In the genomic region with DNA sequence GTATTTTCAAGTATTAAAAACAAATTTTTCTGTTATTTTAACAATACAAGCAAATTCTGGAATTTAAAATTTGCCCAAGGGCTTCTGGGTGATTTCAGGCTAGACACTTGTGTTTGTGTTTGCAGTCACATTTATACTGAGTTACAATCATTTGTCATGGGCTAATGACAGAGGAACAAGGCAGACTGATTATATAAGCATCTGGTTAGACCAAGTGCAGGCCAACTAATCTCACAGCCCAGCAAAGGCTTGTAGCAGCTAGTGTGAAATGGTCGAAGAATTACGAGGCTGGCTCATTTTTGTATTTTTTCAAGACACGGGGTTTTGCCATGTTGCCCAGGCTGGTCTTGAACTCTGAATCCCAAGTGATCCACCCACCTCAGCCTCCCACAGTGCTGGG, we compare ENCODE assay signal across 32 cellular contexts. TPM values are rescaled to one million over a fixed set of nuclear protein-coding genes. Genes with fewer than 3 reads are reported as not detected.
"Had no signal": no experiment of that assay in that cellular context is flagged by ENCODE, and none has a peak within 500 bp of the region (broad histone marks: within the 10 kb centered on the region; RNA-seq: fewer than 3 reads in every experiment).

No MANE protein-coding gene starts in this region.

- H3K27me3 ChIP-seq: brain microvascular endothelial cell, MG63, SJCRH30 had no signal

- H3K4me3 ChIP-seq: MG63, SJCRH30, SK-N-MC had no signal

- H3K9me3 Mint-ChIP-seq: activated naive CD4-positive, alpha-beta T cell treated with anti-CD3 and anti-CD28 coated beads, Interleukin-2, amount 10 ng/mL, durations not matched to agents 7 days and 5 days; activated naive CD8-positive, alpha-beta T cell treated with anti-CD3 and anti-CD28 coated beads, Interleukin-2, amount 50 U/mL, for 24 hours; activated T-cell treated with anti-CD3 and anti-CD28 coated beads, Interleukin-2, amount 50 U/mL, for 4 hours; activated T-helper 1 cell treated with anti-CD3 and anti-CD28 coated beads, Interleukin-12 subunit alpha, Interleukin-12 subunit beta, Interleukin-2, Interleukin-4 antibody, amounts not matched to agents 30 ng/mL and 10 ng/mL and 1 ng/mL, durations not matched to agents 14 hours and 24 hours and 36 hours had no signal

- H3K4me1 ChIP-seq: SJCRH30 had no signal

- H3K27ac Mint-ChIP-seq: activated naive CD4-positive, alpha-beta T cell treated with anti-CD3 and anti-CD28 coated beads, Interleukin-2, amount 10 ng/mL, durations not matched to agents 7 days and 5 days; activated naive CD8-positive, alpha-beta T cell; activated naive CD8-positive, alpha-beta T cell treated with anti-CD3 and anti-CD28 coated beads, Interleukin-2, amount 50 U/mL, for 24 hours; activated T-helper 1 cell treated with anti-CD3 and anti-CD28 coated beads, Interleukin-12 subunit alpha, Interleukin-12 subunit beta, Interleukin-2, Interleukin-4 antibody, amounts not matched to agents 30 ng/mL and 10 ng/mL and 1 ng/mL, durations not matched to agents 14 hours and 24 hours and 36 hours had no signal

- H3K27me3 Mint-ChIP-seq: activated naive CD4-positive, alpha-beta T cell treated with anti-CD3 and anti-CD28 coated beads, Interleukin-2, amount 10 ng/mL, durations not matched to agents 7 days and 5 days; activated naive CD8-positive, alpha-beta T cell; activated naive CD8-positive, alpha-beta T cell treated with anti-CD3 and anti-CD28 coated beads, Interleukin-2, amount 50 U/mL, for 24 hours had no signal

- DNase-seq: activated CD4-positive, alpha-beta T cell treated with anti-CD3 and anti-CD28 coated beads for 1 hour; activated CD4-positive, alpha-beta T cell treated with anti-CD3 and anti-CD28 coated beads for 48 hours; activated CD4-positive, alpha-beta T cell treated with anti-CD3 and anti-CD28 coated beads, Interleukin-2, amount 50 U/mL, for 48 hours; activated CD4-positive, CD25-positive, alpha-beta regulatory T cell; activated CD8-positive, alpha-beta memory T cell treated with anti-CD3 and anti-CD28 coated beads, Interleukin-2, amount 50 U/mL, for 4 hours; activated naive CD4-positive, alpha-beta T cell treated with anti-CD3 and anti-CD28 coated beads, Interleukin-2, amount 10 ng/mL, durations not matched to agents 7 days and 5 days; activated naive CD8-positive, alpha-beta T cell treated with anti-CD3 and anti-CD28 coated beads, Interleukin-2, amount 50 U/mL, for 24 hours; activated T-cell treated with anti-CD3 and anti-CD28 coated beads for 4 hours; activated T-cell treated with anti-CD3 and anti-CD28 coated beads, Interleukin-2, amount 50 U/mL, for 4 hours; anterior cingulate cortex; brain microvascular endothelial cell; central memory CD4-positive, alpha-beta T cell; KG1; MG63; NCI-H1092; NCI-H146; NCI-H187; NCI-H2029 treated with DMSO at 0.1 percent for 48 hours; NCI-H2107; NCI-H2171; NCI-H510A; NCI-H526; NCI-H774; SHP77; SJCRH30; T1000; WERI-Rb-1 had no signal

- H3K27ac ChIP-seq: brain microvascular endothelial cell, SJCRH30, SK-N-MC, WERI-Rb-1 had no signal

- H3K4me3 Mint-ChIP-seq: activated naive CD4-positive, alpha-beta T cell treated with anti-CD3 and anti-CD28 coated beads, Interleukin-2, amount 10 ng/mL, durations not matched to agents 7 days and 5 days; activated naive CD8-positive, alpha-beta T cell; activated naive CD8-positive, alpha-beta T cell treated with anti-CD3 and anti-CD28 coated beads, Interleukin-2, amount 50 U/mL, for 24 hours; activated T-cell treated with anti-CD3 and anti-CD28 coated beads, Interleukin-2, amount 50 U/mL, for 4 hours; activated T-helper 1 cell treated with anti-CD3 and anti-CD28 coated beads, Interleukin-12 subunit alpha, Interleukin-12 subunit beta, Interleukin-2, Interleukin-4 antibody, amounts not matched to agents 30 ng/mL and 10 ng/mL and 1 ng/mL, durations not matched to agents 14 hours and 24 hours and 36 hours had no signal

- H3K36me3 ChIP-seq: brain microvascular endothelial cell, MG63, SJCRH30, WERI-Rb-1 had no signal

- H3K36me3 Mint-ChIP-seq: activated naive CD4-positive, alpha-beta T cell treated with anti-CD3 and anti-CD28 coated beads, Interleukin-2, amount 10 ng/mL, durations not matched to agents 7 days and 5 days; activated naive CD8-positive, alpha-beta T cell had no signal

- H3K9me3 ChIP-seq: MG63, SJCRH30 had no signal

- ATAC-seq: activated naive CD8-positive, alpha-beta T cell treated with anti-CD3 and anti-CD28 coated beads, Interleukin-2, amount 50 U/mL, for 24 hours; activated T-cell treated with anti-CD3 and anti-CD28 coated beads, Interleukin-2, amount 50 U/mL, for 4 hours; Panc1 had no signal

RNA-seq across cellular contexts. Expression of a gene that starts 52.1 kb away (rescaled TPM):
- total RNA-seq: RPMI7951 had no signal
